In the genomic region with DNA sequence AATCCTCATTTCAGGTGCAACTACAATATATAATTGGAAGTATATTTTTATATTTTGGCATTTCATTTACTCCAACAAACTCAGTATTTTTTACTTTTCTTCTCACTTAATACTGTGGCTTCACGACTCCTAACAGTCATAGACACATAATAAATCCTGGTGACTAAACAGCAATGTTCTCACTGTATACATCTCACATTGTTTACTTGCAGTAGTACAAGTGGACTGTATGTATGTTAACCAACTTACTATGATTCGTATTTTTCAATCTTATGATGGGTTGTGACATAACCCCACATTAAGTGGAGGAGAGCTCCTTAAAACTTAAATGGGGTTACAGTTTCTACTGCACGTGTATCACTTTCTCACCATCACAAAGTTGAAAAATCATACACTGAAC, we compare ENCODE assay signal across 1 cellular context.
A peak's percentile ranks its signal among the peaks of the same experiment; 100 is the strongest.
TF ChIP-seq lines count a peak whose summit lies in the region.

No MANE protein-coding gene starts in this region.

TF ChIP-seq in IMR-90, 13 proteins besides CTCF, POLR2A, EP300 and RAD21:
- peak; percentile 15; the same call in 1 of the 2 replicates for TF ChIP-seq BHLHE40 (IDR thresholded peaks at IDR 0.05; ENCODE audit: low read depth, low read length)
- TF ChIP-seq RCOR1 (IDR thresholded peaks at IDR 0.05; ENCODE audit: insufficient replicate concordance, low read length) = no peak
